In the genomic region with DNA sequence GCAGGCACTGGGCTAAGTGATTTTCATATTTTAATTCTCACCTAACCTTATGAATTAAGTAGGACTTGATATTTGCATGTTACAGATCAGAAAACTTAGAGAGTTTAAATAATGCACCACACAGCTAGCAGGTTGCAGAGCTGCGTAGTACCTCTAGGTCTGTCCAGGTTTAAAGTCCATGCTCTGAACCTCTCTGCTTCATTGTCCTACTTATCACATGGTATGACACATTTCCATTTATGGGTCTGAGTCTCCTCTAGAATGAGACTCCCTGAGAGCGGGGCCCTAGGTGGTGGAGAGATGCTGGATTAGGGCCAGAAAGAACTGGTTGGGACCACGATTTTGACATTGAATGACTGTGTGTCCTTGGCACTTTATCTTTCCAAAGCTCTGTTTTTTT, we compare ENCODE assay signal across 18 cellular contexts.
DNase-seq lines count a peak whose midpoint lies in the region; FAIRE-seq and TF ChIP-seq lines count a peak whose summit lies in the region.
"Had no signal": no experiment of that assay in that cellular context is flagged by ENCODE, and none has a peak within 500 bp of the region (broad histone marks: within the 10 kb centered on the region; RNA-seq: fewer than 3 reads in every experiment).

No MANE protein-coding gene starts in this region.

- no peaks in the 10 kb centered on the region for H3K36me3 ChIP-seq in BLaER1 treated with 17β-estradiol and CSF1 and Interleukin-3, amounts not matched to agents 10 nM and 100 nM
- no peaks in the 10 kb centered on the region for H3K36me3 ChIP-seq in Karpas-422 (ENCODE audit: insufficient read depth, low read length)
- H3K36me3 ChIP-seq: HAP-1, MG63 had no signal

- no peak overlapping the region for H3K27ac ChIP-seq in BLaER1 treated with 17β-estradiol and CSF1 and Interleukin-3, amounts not matched to agents 10 nM and 100 nM
- peak overlapping the region; percentile 35; the same call in 1 of the 2 replicates for H3K27ac ChIP-seq in Karpas-422 (ENCODE audit: low read length)
- H3K27ac ChIP-seq: HL-60 had no signal

- peak overlapping the region; percentile 7; the same call in 1 of the 2 replicates for H2AFZ ChIP-seq in Karpas-422 (ENCODE audit: low read length)

- H3K79me2 ChIP-seq in Karpas-422 (ENCODE audit: low read length) = no peaks in the 10 kb centered on the region

- H3K9me3 ChIP-seq in BLaER1 treated with 17β-estradiol and CSF1 and Interleukin-3, amounts not matched to agents 10 nM and 100 nM (replicated peaks in 1 of 11) = 0 out of 22 replicates have a peak, but pooled peaks cover 0 to 6% (median 0%) of the 10 kb centered on the region in 11 experiments
- no peaks in the 10 kb centered on the region for H3K9me3 ChIP-seq in Karpas-422 (ENCODE audit: low read length)
- H3K9me3 ChIP-seq: HAP-1, MG63 had no signal

- DNase-seq in Karpas-422 (peak; percentile 75), dermis blood vessel endothelial cell (peak; percentile 38), mucosa of gallbladder (ENCODE audit: low spot score) (peak; percentile 18), T-helper 2 cell (no peak), H54 (ENCODE audit: insufficient read length, low spot score) (no peak)
- DNase-seq in activated effector memory CD4-positive, alpha-beta T cell treated with Interleukin-2 at 50 U/mL for 16 hours = no peak
- DNase-seq: CD4-positive, alpha-beta memory T cell; DND-41; MG63; NCI-H1417; NCI-H1694 treated with DMSO at 0.1 percent for 48 hours; NCI-H2107; NCI-H748 treated with DMSO at 0.1 percent for 48 hours; NK-92 treated with Interleukin-12 subunit alpha and Interleukin-12 subunit beta, amount 100 ng/mL, for 24 hours had no signal

- FAIRE-seq in H54 (lab: Jason Lieb, UNC) = no peak
- FAIRE-seq: GM12891 had no signal

- no peak overlapping the region for H3K4me3 ChIP-seq in BLaER1 treated with 17β-estradiol and CSF1 and Interleukin-3, amounts not matched to agents 10 nM and 100 nM
- H3K4me3 ChIP-seq in Karpas-422 (ENCODE audit: low read length) = peak overlapping the region; percentile 41; the same call in 1 of the 2 replicates
- H3K4me3 ChIP-seq: HAP-1, MG63 had no signal

- no peaks in the 10 kb centered on the region for H3K9me2 ChIP-seq in Karpas-422 (replicated peaks; ENCODE audit: insufficient read depth, low read length)

- H3K27me3 ChIP-seq in BLaER1 treated with 17β-estradiol and CSF1 and Interleukin-3, amounts not matched to agents 10 nM and 100 nM = no peaks in the 10 kb centered on the region; a peak in 1 of 22 replicates
- no peaks in the 10 kb centered on the region for H3K27me3 ChIP-seq in Karpas-422 (ENCODE audit: low read length)
- H3K27me3 ChIP-seq: MG63 had no signal

- H4K20me1 ChIP-seq in BLaER1 treated with 17β-estradiol and CSF1 and Interleukin-3, amounts not matched to agents 10 nM and 100 nM = no peaks in the 10 kb centered on the region; a peak in 1 of 22 replicates
- H4K20me1 ChIP-seq in Karpas-422 (ENCODE audit: insufficient read depth, low read depth, low read length) = no peaks in the 10 kb centered on the region

- no peak for TF ChIP-seq POLR2A in H54 (IDR thresholded peaks at IDR 0.05; ENCODE audit: low read depth, low read length)

- H3K4me1 ChIP-seq in BLaER1 treated with 17β-estradiol and CSF1 and Interleukin-3, amounts not matched to agents 10 nM and 100 nM = peaks cover 24 to 33% (median 29%) of the 10 kb centered on the region in 10 experiments
- peaks cover 27% of the 10 kb centered on the region for H3K4me1 ChIP-seq in Karpas-422 (ENCODE audit: low read length)
- H3K4me1 ChIP-seq: HAP-1 had no signal

- peak overlapping the region; percentile 45 to 81 (median 61) for H3K4me2 ChIP-seq in BLaER1 treated with 17β-estradiol and CSF1 and Interleukin-3, amounts not matched to agents 10 nM and 100 nM
- peak overlapping the region; percentile 66 for H3K4me2 ChIP-seq in Karpas-422 (ENCODE audit: low read depth, low read length, poor library complexity, severe bottlenecking)

- H3K9ac ChIP-seq in BLaER1 treated with 17β-estradiol and CSF1 and Interleukin-3, amounts not matched to agents 10 nM and 100 nM = no peak overlapping the region
- peak overlapping the region; percentile 9; the same call in 1 of the 2 replicates for H3K9ac ChIP-seq in Karpas-422 (ENCODE audit: low read length)

Comparison
In these comparisons a context has a peak if more than half of its experiments do, and no peak if none do; other contexts are left out.
1. DNase-seq: peak in Karpas-422 (single experiment), dermis blood vessel endothelial cell (single experiment) and mucosa of gallbladder (single experiment); none in T-helper 2 cell (0 of 5), activated effector memory CD4-positive, alpha-beta T cell treated with Interleukin-2 at 50 U/mL for 16 hours (single experiment) and H54 (single experiment).